In genomic region chr1:79781261-79781660, GRCh38 we compare ENCODE assay signal across 1 cellular context.
TF ChIP-seq lines count a peak whose summit lies in the region.

No MANE protein-coding gene starts in this region.

TF ChIP-seq in WTC11, 78 proteins besides CTCF, POLR2A, EP300 and RAD21 (continued from another document):
- TF ChIP-seq ETV6 (CRISPR knock-in tag; IDR thresholded peaks at IDR 0.05) (no peak), GTF2I (CRISPR knock-in tag; conservative IDR thresholded peaks at IDR 0.05) (no peak)
TF ChIP-seq in WTC11: peak in this region for 0.
